9 cellular contexts compared by ENCODE assay signal in genomic region chr6:158002249-158002950, GRCh38. TPM values are rescaled to one million over a fixed set of nuclear protein-coding genes. Genes with fewer than 3 reads are reported as not detected.
DNase-seq lines count a peak whose midpoint lies in the region; ATAC-seq and TF ChIP-seq lines count a peak whose summit lies in the region.
"Had no signal": no experiment of that assay in that cellular context is flagged by ENCODE, and none has a peak within 500 bp of the region (broad histone marks: within the 10 kb centered on the region; RNA-seq: fewer than 3 reads in every experiment).

No MANE protein-coding gene starts in this region.

- peak overlapping the region; percentile 86 for H3K27ac ChIP-seq in mesodermal cell (ENCODE audit: low read depth, low read length, severe bottlenecking)
- H3K27ac ChIP-seq in tibial artery: peak overlapping the region; percentile 76 to 91

- 94 to 96% methylated on average over 4 to 6 of the region's 6 CpGs for WGBS in mesodermal cell (ENCODE audit: insufficient coverage in 2 of 2), 2 experiments

- peaks cover 2% of the 10 kb centered on the region for H3K36me3 Mint-ChIP-seq in chondrocyte (ENCODE audit: low read depth)

- H3K36me3 ChIP-seq in mesodermal cell (ENCODE audit: control insufficient read depth, insufficient read depth, low read length) (peaks cover 12% of the 10 kb centered on the region), tibial artery (no peaks in the 10 kb centered on the region)

- no peak overlapping the region for H3K4me3 Mint-ChIP-seq in chondrocyte (ENCODE audit: unreplicated experiment)

- intact Hi-C loops in tibial artery (cut with DNase I; ENCODE audit: low total_unique reads): no loop called here

- H3K4me1 ChIP-seq in mesodermal cell (ENCODE audit: control insufficient read depth, insufficient read depth, low read length, poor library complexity, severe bottlenecking) (peaks cover 27% of the 10 kb centered on the region), tibial artery (peaks cover 0 to 57% (median 38%) of the 10 kb centered on the region in 4 donors)

- no peaks in the 10 kb centered on the region for H3K9me3 Mint-ChIP-seq in chondrocyte (ENCODE audit: low read depth)

- no peak for TF ChIP-seq CTCF in chondrocyte (IDR thresholded peaks at IDR 0.05)
- no peak for TF ChIP-seq CTCF in tibial artery (IDR thresholded peaks at IDR 0.05)

- peak overlapping the region; percentile 100 for H3K27ac Mint-ChIP-seq in chondrocyte (ENCODE audit: unreplicated experiment)

- H3K27me3 ChIP-seq in tibial artery: no peaks in the 10 kb centered on the region

- H3K9me3 ChIP-seq in mesodermal cell (ENCODE audit: control insufficient read depth, low read length) (no peaks in the 10 kb centered on the region), tibial artery (no peaks in the 10 kb centered on the region)

- DNase-seq in NCI-H526 (lab: John Stamatoyannopoulos, UW) (peak; percentile 29 to 36), NCI-H526 treated with DMSO at 0.1 percent for 48 hours (lab: John Stamatoyannopoulos, UW) (no peak), chondrocyte (ENCODE audit: low spot score) (peak; percentile 46), tibial artery (no peak), AG08395 (ENCODE audit: low spot score) (no peak), HuH-7 (ENCODE audit: low spot score) (no peak)
- DNase-seq: 8988T had no signal

- H3K4me3 ChIP-seq in mesodermal cell (ENCODE audit: extremely low read depth, insufficient read depth, low read length, poor library complexity, severe bottlenecking) (no peak overlapping the region), tibial artery (no peak overlapping the region)

- no peak for ATAC-seq in GM21529 (IDR thresholded peaks at IDR 0.05; ENCODE audit: unreplicated experiment)

- no peaks in the 10 kb centered on the region for H3K27me3 Mint-ChIP-seq in chondrocyte (ENCODE audit: low read depth)

- H3K4me1 Mint-ChIP-seq in chondrocyte (ENCODE audit: low read depth): peaks cover 55% of the 10 kb centered on the region

RNA-seq across cellular contexts. Expression of gene SYNJ2, which starts 20.7 kb away (rescaled TPM):
- total RNA-seq in chondrocyte: 29.2 to 54.5 TPM (median 53.1 TPM) in 3 replicates
- 12.6 TPM for polyA plus RNA-seq in mesodermal cell (2013, experiment 1 of 2)
- polyA plus RNA-seq in mesodermal cell (2013, experiment 2 of 2): 9.9 TPM

Comparison
In these comparisons a context has a peak if more than half of its experiments do, and no peak if none do; other contexts are left out.
1. DNase-seq: peak in NCI-H526 (2 of 2) and chondrocyte (single experiment); none in NCI-H526 treated with DMSO at 0.1 percent for 48 hours (single experiment), tibial artery (0 of 2), AG08395 (single experiment) and HuH-7 (single experiment).